18 cellular contexts compared by ENCODE assay signal in the genomic region with DNA sequence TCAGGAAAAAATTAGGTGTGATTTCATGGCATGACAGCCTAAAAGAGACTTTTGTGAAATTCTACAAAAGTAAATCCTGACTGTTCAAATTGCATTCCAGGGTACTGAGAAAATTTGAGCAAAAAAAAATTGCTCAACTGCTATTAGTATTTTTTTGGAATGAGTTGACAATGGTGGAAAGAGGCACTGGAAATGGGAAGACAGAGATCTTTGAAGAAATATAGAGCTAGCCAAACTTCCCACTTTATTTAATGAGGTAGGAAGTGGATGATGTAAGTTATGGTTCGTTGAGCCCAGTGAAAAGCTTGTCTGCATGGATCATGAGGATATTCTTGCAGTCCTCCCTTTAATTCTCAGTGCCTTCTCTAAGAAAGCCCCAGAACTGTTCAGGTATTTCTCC.
"Had no signal": no experiment of that assay in that cellular context is flagged by ENCODE, and none has a peak within 500 bp of the region (broad histone marks: within the 10 kb centered on the region; RNA-seq: fewer than 3 reads in every experiment).

No MANE protein-coding gene starts in this region.

- H3K4me1 Mint-ChIP-seq: memory B cell had no signal

- H3K27me3 ChIP-seq: vagina had no signal

- DNase-seq: activated CD4-positive, alpha-beta T cell treated with anti-CD3 and anti-CD28 coated beads for 1 hour; activated T-cell treated with anti-CD3 and anti-CD28 coated beads, Interleukin-2, amount 50 U/mL, for 1 hour; aorta; foreskin melanocyte; hypothalamus; occipital lobe; posterior cingulate gyrus; stimulated activated CD4-positive, alpha-beta T cell treated with anti-CD3 and anti-CD28 coated beads, Interleukin-2, amount 100 ng/mL, for 48 hours; stimulated activated CD8-positive, alpha-beta memory T cell treated with anti-CD3 and anti-CD28 coated beads, Interleukin-4, amount 100 ng/mL, for 48 hours; stimulated activated naive B cell treated with anti-CD40 and anti-IgM and Interleukin-4, amounts not matched to agents 10 μg/mL and 1 μg/mL and 100 μg/mL, for 72 hours; trophoblast cell had no signal

- H3K27ac ChIP-seq: epithelial cell of prostate, vagina had no signal

- H3K27me3 Mint-ChIP-seq: activated T-helper 17 cell treated with anti-CD3 and anti-CD28 coated beads, Interleukin-2, amount 50 U/mL, for 72 hours; stimulated activated naive B cell treated with anti-CD40 and anti-IgM and Interleukin-4, amounts not matched to agents 10 μg/mL and 1 μg/mL and 100 μg/mL, for 72 hours had no signal

- H3K9me3 ChIP-seq: vagina had no signal

- H3K4me3 Mint-ChIP-seq: activated T-helper 17 cell treated with anti-CD3 and anti-CD28 coated beads, Interleukin-2, amount 50 U/mL, for 72 hours; brain; memory B cell; stimulated activated naive B cell treated with anti-CD40 and anti-IgM and Interleukin-4, amounts not matched to agents 10 μg/mL and 1 μg/mL and 100 μg/mL, for 72 hours; T-helper 2 cell treated with Interferon-gamma antibody and Interleukin-4, amounts not matched to agents 5 μg/mL and 100 μg/mL, for 36 hours had no signal

- H3K36me3 ChIP-seq: vagina had no signal

- H3K9me3 Mint-ChIP-seq: activated T-helper 17 cell treated with anti-CD3 and anti-CD28 coated beads, Interleukin-2, amount 50 U/mL, for 72 hours; memory B cell; stimulated activated naive B cell treated with anti-CD40 and anti-IgM and Interleukin-4, amounts not matched to agents 10 μg/mL and 1 μg/mL and 100 μg/mL, for 72 hours; T-helper 2 cell treated with Interferon-gamma antibody and Interleukin-4, amounts not matched to agents 5 μg/mL and 100 μg/mL, for 36 hours had no signal

- H3K4me3 ChIP-seq: vagina had no signal

- H3K27ac Mint-ChIP-seq: activated naive CD4-positive, alpha-beta T cell treated with anti-CD3 and anti-CD28 coated beads, Interleukin-2, amount 50 U/mL, for 72 hours; memory B cell; stimulated activated naive B cell treated with anti-CD40 and anti-IgM and Interleukin-4, amounts not matched to agents 10 μg/mL and 1 μg/mL and 100 μg/mL, for 72 hours; T-helper 2 cell treated with Interferon-gamma antibody and Interleukin-4, amounts not matched to agents 5 μg/mL and 100 μg/mL, for 36 hours had no signal

- ATAC-seq: activated naive CD4-positive, alpha-beta T cell treated with anti-CD3 and anti-CD28 coated beads, Interleukin-2, amount 50 U/mL, for 72 hours; activated T-helper 17 cell treated with anti-CD3 and anti-CD28 coated beads, Interleukin-2, amount 50 U/mL, for 72 hours; stimulated activated naive B cell treated with anti-CD40 and anti-IgM and Interleukin-4, amounts not matched to agents 10 μg/mL and 1 μg/mL and 100 μg/mL, for 72 hours had no signal
